7 cellular contexts compared by ENCODE assay signal in the genomic region with DNA sequence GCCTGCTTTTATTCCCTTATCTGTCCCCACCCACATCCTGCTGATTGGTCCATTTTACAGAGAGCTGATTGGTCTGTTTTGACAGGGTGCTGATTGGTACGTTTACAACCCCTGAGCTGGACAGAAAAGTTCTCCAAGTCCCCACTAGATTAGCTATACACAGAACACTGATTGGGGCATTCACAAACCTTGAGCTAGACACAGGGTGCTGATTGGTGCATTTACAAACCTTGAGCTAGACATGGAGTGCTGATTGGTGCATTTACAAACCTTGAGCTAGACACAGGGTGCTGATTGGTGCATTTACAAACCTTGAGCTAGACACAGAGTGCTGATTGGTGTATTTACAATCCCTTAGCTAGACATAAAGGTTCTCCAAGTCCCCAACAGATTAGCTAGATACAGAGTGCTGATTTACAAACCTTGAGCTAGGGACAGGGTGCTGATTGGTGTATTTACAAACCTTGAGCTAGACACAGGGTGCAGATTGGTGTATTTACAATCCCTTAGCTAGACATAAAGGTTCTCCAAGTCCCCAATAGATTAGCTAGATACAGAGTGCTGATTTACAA.
A peak's percentile ranks its signal among the peaks of the same experiment; 100 is the strongest.
DNase-seq lines count a peak whose midpoint lies in the region; ATAC-seq and TF ChIP-seq lines count a peak whose summit lies in the region.
"Not testable (repeated sequence)": the region's sequence is repeated elsewhere in the genome, so short reads cannot be mapped to it uniquely, and the experiment has no call there.

No MANE protein-coding gene starts in this region.

- H3K9me3 ChIP-seq in OCI-LY7 (ENCODE audit: low read length): not testable (repeated sequence)

- peak overlapping the region; percentile 48 for H3K4me3 Mint-ChIP-seq in GM23338
- peak overlapping the region; percentile 34 for H3K4me3 Mint-ChIP-seq in activated CD8-positive, alpha-beta T cell treated with anti-CD3 and anti-CD28 coated beads, Interleukin-2, amount 10 ng/mL, durations not matched to agents 7 days and 5 days
- H3K4me3 Mint-ChIP-seq in activated naive CD4-positive, alpha-beta T cell treated with anti-CD3 and anti-CD28 coated beads, Interleukin-2, amount 50 U/mL, for 24 hours: peak overlapping the region; percentile 66
- H3K4me3 Mint-ChIP-seq in memory B cell: peak overlapping the region; percentile 82

- H3K4me1 Mint-ChIP-seq in GM23338: peaks cover 13% of the 10 kb centered on the region
- peaks cover 33% of the 10 kb centered on the region for H3K4me1 Mint-ChIP-seq in activated CD8-positive, alpha-beta T cell treated with anti-CD3 and anti-CD28 coated beads, Interleukin-2, amount 10 ng/mL, durations not matched to agents 7 days and 5 days (ENCODE audit: low read depth)
- H3K4me1 Mint-ChIP-seq in activated naive CD4-positive, alpha-beta T cell treated with anti-CD3 and anti-CD28 coated beads, Interleukin-2, amount 50 U/mL, for 24 hours: peaks cover 35% of the 10 kb centered on the region
- peaks cover 18% of the 10 kb centered on the region for H3K4me1 Mint-ChIP-seq in memory B cell

- H3K27me3 Mint-ChIP-seq in GM23338 (ENCODE audit: insufficient read depth, low read depth, poor library complexity) (peaks cover 44% of the 10 kb centered on the region), memory B cell (peaks cover 18% of the 10 kb centered on the region)
- H3K27me3 Mint-ChIP-seq in activated CD8-positive, alpha-beta T cell treated with anti-CD3 and anti-CD28 coated beads, Interleukin-2, amount 10 ng/mL, durations not matched to agents 7 days and 5 days (ENCODE audit: low read depth): peaks cover 25% of the 10 kb centered on the region
- not testable (repeated sequence) for H3K27me3 Mint-ChIP-seq in activated naive CD4-positive, alpha-beta T cell treated with anti-CD3 and anti-CD28 coated beads, Interleukin-2, amount 50 U/mL, for 24 hours

- DNase-seq in GM23338 (ENCODE audit: low spot score); activated CD8-positive, alpha-beta T cell treated with anti-CD3 and anti-CD28 coated beads, Interleukin-2, amount 10 ng/mL, durations not matched to agents 7 days and 5 days; memory B cell (ENCODE audit: low spot score in 2 of 2): not testable (repeated sequence)
- DNase-seq in OCI-LY7 (ENCODE audit: low spot score) (peak; percentile 24), dermis blood vessel endothelial cell (peak; percentile 31)
- peak; percentile 2 for DNase-seq in stimulated activated CD4-positive, alpha-beta T cell treated with anti-CD3 and anti-CD28 coated beads, Interleukin-4, amount 100 ng/mL, for 24 hours

- not testable (repeated sequence) for H3K4me1 ChIP-seq in GM23338 (ENCODE audit: insufficient read depth)
- peaks cover 12% of the 10 kb centered on the region for H3K4me1 ChIP-seq in OCI-LY7 (ENCODE audit: insufficient read depth, low read length, poor library complexity, severe bottlenecking)

- POLR2A ChIA-PET in OCI-LY7 (lab: Charles Lee): interaction anchor here (1.9 kb wide), 1 partner anchor 13 kb away, joined by 6 read pairs; no protein-coding TSS in a partner anchor
- POLR2A ChIA-PET in activated CD8-positive, alpha-beta T cell treated with anti-CD3 and anti-CD28 coated beads, Interleukin-2, amount 10 ng/mL, durations not matched to agents 7 days and 5 days (lab: Charles Lee): not testable (repeated sequence)

- H2AFZ ChIP-seq in GM23338; OCI-LY7 (ENCODE audit: low read length): not testable (repeated sequence)

- H3K27ac Mint-ChIP-seq in GM23338; activated CD8-positive, alpha-beta T cell treated with anti-CD3 and anti-CD28 coated beads, Interleukin-2, amount 10 ng/mL, durations not matched to agents 7 days and 5 days; activated naive CD4-positive, alpha-beta T cell treated with anti-CD3 and anti-CD28 coated beads, Interleukin-2, amount 50 U/mL, for 24 hours; memory B cell: not testable (repeated sequence)

- BruUV-seq in OCI-LY7 (replicated peaks; lab: Mats Ljungman, UMichigan): not testable (repeated sequence)

- not testable (repeated sequence) for H3K36me3 ChIP-seq in GM23338 (ENCODE audit: insufficient read depth); OCI-LY7 (ENCODE audit: insufficient read depth, low read length)

- not testable (repeated sequence) for H3K9me3 Mint-ChIP-seq in GM23338; activated CD8-positive, alpha-beta T cell treated with anti-CD3 and anti-CD28 coated beads, Interleukin-2, amount 10 ng/mL, durations not matched to agents 7 days and 5 days (ENCODE audit: insufficient read depth); activated naive CD4-positive, alpha-beta T cell treated with anti-CD3 and anti-CD28 coated beads, Interleukin-2, amount 50 U/mL, for 24 hours; memory B cell

- H3K9me2 ChIP-seq in GM23338 (ENCODE audit: insufficient read depth); OCI-LY7 (ENCODE audit: insufficient read depth, low read length): not testable (repeated sequence)

- not testable (repeated sequence) for H3F3A ChIP-seq in GM23338 (replicated peaks; ENCODE audit: low read depth)

- H3K4me3 ChIP-seq in GM23338; OCI-LY7 (ENCODE audit: low read depth, low read length, poor library complexity, severe bottlenecking): not testable (repeated sequence)

- H3K36me3 Mint-ChIP-seq in GM23338 (ENCODE audit: low read depth); activated CD8-positive, alpha-beta T cell treated with anti-CD3 and anti-CD28 coated beads, Interleukin-2, amount 10 ng/mL, durations not matched to agents 7 days and 5 days (ENCODE audit: low read depth); activated naive CD4-positive, alpha-beta T cell treated with anti-CD3 and anti-CD28 coated beads, Interleukin-2, amount 50 U/mL, for 24 hours; memory B cell: not testable (repeated sequence)

- H3K27ac ChIP-seq in GM23338 (ENCODE audit: low read depth); OCI-LY7 (ENCODE audit: low read depth, low read length, poor library complexity, severe bottlenecking): not testable (repeated sequence)

- intact Hi-C loops in OCI-LY7 (cut with micrococcal nuclease; ENCODE audit: unreplicated experiment): loop anchor here (10.0 kb wide), 1 partner anchor 315 kb away; no protein-coding TSS in a partner anchor

- CTCF ChIA-PET in OCI-LY7 (lab: Charles Lee; ENCODE audit: unreplicated experiment): interaction anchor here (0.5 kb wide), 1 partner anchor 56 kb away, joined by 3 read pairs; no protein-coding TSS in a partner anchor
- CTCF ChIA-PET in activated CD8-positive, alpha-beta T cell treated with anti-CD3 and anti-CD28 coated beads, Interleukin-2, amount 10 ng/mL, durations not matched to agents 7 days and 5 days (lab: Charles Lee): interaction anchor here (1.2 kb wide), 1 partner anchor 55 kb away, joined by 4 read pairs; no protein-coding TSS in a partner anchor

- H4K20me1 ChIP-seq in GM23338 (replicated peaks; ENCODE audit: insufficient read depth); OCI-LY7 (ENCODE audit: insufficient read depth, low read length): not testable (repeated sequence)

- not testable (repeated sequence) for H3K79me2 ChIP-seq in GM23338 (replicated peaks; ENCODE audit: insufficient read depth); OCI-LY7 (ENCODE audit: insufficient read depth, low read depth, low read length)

- TF ChIP-seq CTCF in GM23338 (conservative IDR thresholded peaks at IDR 0.05; ENCODE audit: low read depth in 2 of 2); OCI-LY7 (conservative IDR thresholded peaks at IDR 0.05; ENCODE audit: low read length): not testable (repeated sequence)

- not testable (repeated sequence) for ATAC-seq in GM23338; memory B cell (ENCODE audit: low read depth)
- ATAC-seq in activated CD8-positive, alpha-beta T cell treated with anti-CD3 and anti-CD28 coated beads, Interleukin-2, amount 10 ng/mL, durations not matched to agents 7 days and 5 days: peak; percentile 45

- not testable (repeated sequence) for H3K27me3 ChIP-seq in GM23338 (ENCODE audit: insufficient read depth)

- H3K4me2 ChIP-seq in GM23338; OCI-LY7 (ENCODE audit: low read length): not testable (repeated sequence)
